Comparison of ENCODE assay signal across 8 cellular contexts in genomic region chr18:830315-830901, GRCh38. TPM values are rescaled to one million over a fixed set of nuclear protein-coding genes. Genes with fewer than 3 reads are reported as not detected.
DNase-seq lines count a peak whose midpoint lies in the region; ATAC-seq and TF ChIP-seq lines count a peak whose summit lies in the region.

No MANE protein-coding gene starts in this region.

- peak overlapping the region; percentile 35 for H3K27ac Mint-ChIP-seq in neural progenitor cell

- peaks cover 10% of the 10 kb centered on the region for H3F3A ChIP-seq in neural progenitor cell (ENCODE audit: low read depth)

- H4K20me1 ChIP-seq in OCI-LY7 (ENCODE audit: insufficient read depth, low read length): no peaks in the 10 kb centered on the region
- H4K20me1 ChIP-seq in neural progenitor cell (ENCODE audit: low read depth): no peaks in the 10 kb centered on the region

- H3K27me3 Mint-ChIP-seq in neural progenitor cell (ENCODE audit: insufficient read depth, low read depth): peaks cover 10% of the 10 kb centered on the region

- no peak overlapping the region for H3K27ac ChIP-seq in OCI-LY7 (ENCODE audit: low read depth, low read length, poor library complexity, severe bottlenecking)
- no peak overlapping the region for H3K27ac ChIP-seq in neural progenitor cell

- peak; percentile 62 for DNase-seq in A172 (ENCODE audit: low spot score)
- DNase-seq in OCI-LY7 (ENCODE audit: low spot score): peak; percentile 23
- peak; percentile 88 to 96 for DNase-seq in dermis microvascular lymphatic vessel endothelial cell (ENCODE audit: low read depth in 2 of 2)
- DNase-seq in neural progenitor cell (ENCODE audit: low spot score): peak; percentile 39
- DNase-seq in kidney glomerular epithelial cell (lab: John Stamatoyannopoulos, UW): no peak
- DNase-seq in C1 segment of cervical spinal cord (lab: John Stamatoyannopoulos, UW): no peak

- no TSS peak for BruUV-seq in OCI-LY7 (replicated peaks; lab: Mats Ljungman, UMichigan)

- intact Hi-C loops in OCI-LY7 (cut with micrococcal nuclease; ENCODE audit: unreplicated experiment): loop anchor here (2.0 kb wide), 1 partner anchor 88 kb away; no protein-coding TSS in a partner anchor

- H3K4me2 ChIP-seq in OCI-LY7 (ENCODE audit: low read length) (peak overlapping the region; percentile 0; the same call in 1 of the 2 replicates), neural progenitor cell (peak overlapping the region; percentile 23)

- H3K9me2 ChIP-seq in OCI-LY7 (ENCODE audit: insufficient read depth, low read length): no peaks in the 10 kb centered on the region

- H3K4me1 Mint-ChIP-seq in neural progenitor cell: peaks cover 17% of the 10 kb centered on the region

- H3K4me3 Mint-ChIP-seq in neural progenitor cell: no peak overlapping the region

- H3K4me1 ChIP-seq in OCI-LY7 (ENCODE audit: insufficient read depth, low read length, poor library complexity, severe bottlenecking) (peaks cover 6% of the 10 kb centered on the region), neural progenitor cell (peaks cover 9% of the 10 kb centered on the region)

- POLR2A ChIA-PET in OCI-LY7 (lab: Charles Lee): interaction anchor here (0.6 to 1.0 kb wide), 4 partner anchors 9 to 243 kb away, joined by 3 to 4 read pairs (median 4); no protein-coding TSS in a partner anchor

- H3K36me3 Mint-ChIP-seq in neural progenitor cell: no peaks in the 10 kb centered on the region

- H3K9me3 Mint-ChIP-seq in neural progenitor cell: no peaks in the 10 kb centered on the region

- H3K79me2 ChIP-seq in OCI-LY7 (ENCODE audit: insufficient read depth, low read depth, low read length): no peaks in the 10 kb centered on the region
- H3K79me2 ChIP-seq in neural progenitor cell (ENCODE audit: low read depth): no peaks in the 10 kb centered on the region

- peaks cover 13% of the 10 kb centered on the region for H3K27me3 ChIP-seq in neural progenitor cell

- H3K4me3 ChIP-seq in OCI-LY7 (ENCODE audit: low read depth, low read length, poor library complexity, severe bottlenecking): no peak overlapping the region
- no peak overlapping the region for H3K4me3 ChIP-seq in neural progenitor cell

- ATAC-seq in GM18498 (IDR thresholded peaks at IDR 0.05; ENCODE audit: unreplicated experiment) (peak; percentile 70), HG02943 (IDR thresholded peaks at IDR 0.05; ENCODE audit: low read depth, unreplicated experiment) (peak; percentile 48)

- H3K9ac ChIP-seq in neural progenitor cell: no peak overlapping the region

- CTCF ChIA-PET in OCI-LY7 (lab: Charles Lee; ENCODE audit: unreplicated experiment): interaction anchor here (0.5 to 0.8 kb wide), 3 partner anchors 206 to 487 kb away, joined by 3 read pairs; no protein-coding TSS in a partner anchor

- H3K9me3 ChIP-seq in OCI-LY7 (ENCODE audit: low read length) (no peaks in the 10 kb centered on the region), neural progenitor cell (ENCODE audit: low read depth) (no peaks in the 10 kb centered on the region)

- TF ChIP-seq CTCF in OCI-LY7 (conservative IDR thresholded peaks at IDR 0.05; ENCODE audit: low read length) (no peak), neural progenitor cell (IDR thresholded peaks at IDR 0.05) (no peak)

- H3K36me3 ChIP-seq in OCI-LY7 (ENCODE audit: insufficient read depth, low read length): no peaks in the 10 kb centered on the region
- H3K36me3 ChIP-seq in neural progenitor cell: no peaks in the 10 kb centered on the region

- 0 out of 2 replicates have a peak overlapping the region, but pooled peaks have one; percentile 24 for H2AFZ ChIP-seq in OCI-LY7 (ENCODE audit: low read length)
- H2AFZ ChIP-seq in neural progenitor cell (replicated peaks): peak overlapping the region; percentile 91

RNA-seq across cellular contexts. Expression of gene YES1, which starts 18.4 kb away (rescaled TPM):
- total RNA-seq in A172 (2014; rRNA removed; shearing (Covaris generic)): 148 and 171 TPM in 2 replicates
- total RNA-seq in OCI-LY7 (2014; rRNA removed; shearing (Covaris generic)): not detected in 2 replicates
- total RNA-seq in OCI-LY7 (2022) (0.13 TPM in 1 of 2 replicates, not detected in the other), dermis microvascular lymphatic vessel endothelial cell (149 and 207 TPM in 2 replicates), neural progenitor cell (ENCODE audit: low replicate concordance) (190 and 209 TPM in 2 replicates)

Comparison
In these comparisons a context has a peak if more than half of its experiments do, and no peak if none do; other contexts are left out.
1. DNase-seq: peak in A172 (single experiment), OCI-LY7 (single experiment), dermis microvascular lymphatic vessel endothelial cell (2 of 2) and neural progenitor cell (single experiment); none in kidney glomerular epithelial cell (single experiment) and C1 segment of cervical spinal cord (0 of 14).
2. RNA of gene YES1, which starts 18.4 kb away (total RNA-seq): 190 to 209 TPM in neural progenitor cell, 149 to 207 TPM in dermis microvascular lymphatic vessel endothelial cell and 148 to 171 TPM in A172; 0.13 TPM in OCI-LY7; every median in the first group is over 100 times any median in the second.